In the genomic region with DNA sequence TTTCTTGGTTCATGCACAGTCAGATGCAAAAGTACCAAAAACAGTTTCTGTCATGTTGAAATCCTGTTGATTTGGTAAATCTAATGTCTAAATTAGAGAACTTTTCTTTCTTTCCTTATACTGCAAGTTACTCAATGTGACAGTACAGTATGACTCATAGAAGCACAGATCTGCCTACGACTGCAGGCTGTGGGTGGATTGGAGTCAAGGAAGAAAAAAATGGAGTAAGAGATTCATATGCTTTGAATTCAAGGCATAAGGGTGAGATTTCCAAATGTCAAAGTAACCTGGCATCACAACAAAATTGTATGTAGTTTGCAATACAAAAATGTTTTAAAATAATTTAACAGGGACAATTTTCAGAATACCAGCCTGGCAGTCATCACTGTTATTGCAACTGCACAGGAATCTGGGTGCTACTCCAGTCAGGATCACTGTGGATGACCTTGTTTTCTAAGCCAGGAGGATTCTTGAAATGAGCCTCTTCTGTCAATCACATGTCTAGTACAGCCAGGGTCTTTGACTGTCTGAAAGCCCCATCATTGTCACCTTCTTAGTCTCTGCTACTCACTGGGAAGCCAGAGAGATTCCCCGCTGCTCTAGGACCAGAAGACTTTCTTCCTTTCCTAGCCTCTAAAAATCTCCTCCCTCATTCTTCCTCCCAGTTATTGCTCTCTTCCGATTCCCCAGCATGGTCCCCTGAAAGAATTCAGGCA, we compare ENCODE assay signal across 9 cellular contexts.
DNase-seq lines count a peak whose midpoint lies in the region; ATAC-seq, FAIRE-seq and TF ChIP-seq lines count a peak whose summit lies in the region.
"Had no signal": no experiment of that assay in that cellular context is flagged by ENCODE, and none has a peak within 500 bp of the region (broad histone marks: within the 10 kb centered on the region; RNA-seq: fewer than 3 reads in every experiment).

No MANE protein-coding gene starts in this region.

- peak overlapping the region; percentile 21 for H3K9ac ChIP-seq in fibroblast of lung (ENCODE audit: insufficient read depth, low read length)

- no peaks in the 10 kb centered on the region for H3K9me3 ChIP-seq in fibroblast of lung (ENCODE audit: control insufficient read depth, insufficient read depth, low read depth, low read length)

- H3K4me3 ChIP-seq in fibroblast of lung (replicated peaks in 1 of 4; ENCODE audit: control extremely low read depth in 1 of 4, insufficient read depth in 1 of 4, low read depth in 3 of 4, low read length in 4 of 4) = peak overlapping the region in 1 of 4 experiments; percentile 7

- TF ChIP-seq CTCF in fibroblast of lung (conservative IDR thresholded peaks at IDR 0.05 in 1 of 2, IDR thresholded peaks at IDR 0.05 in 1 of 2; ENCODE audit: low read depth in 1 of 2, low read length in 2 of 2) = no peak
- no peak for TF ChIP-seq CTCF in osteocyte (IDR thresholded peaks at IDR 0.05)

- no peaks in the 10 kb centered on the region for H3K36me3 Mint-ChIP-seq in osteocyte (ENCODE audit: unreplicated experiment)

- peaks cover 53% of the 10 kb centered on the region for H3K4me1 Mint-ChIP-seq in osteocyte (ENCODE audit: unreplicated experiment)
- H3K4me1 Mint-ChIP-seq: central memory CD8-positive, alpha-beta T cell had no signal

- H4K20me1 ChIP-seq in fibroblast of lung (ENCODE audit: control insufficient read depth, extremely low read depth, insufficient read depth, low read length) = no peaks in the 10 kb centered on the region

- no peaks in the 10 kb centered on the region for H3K27me3 Mint-ChIP-seq in osteocyte (ENCODE audit: unreplicated experiment)
- H3K27me3 Mint-ChIP-seq: central memory CD8-positive, alpha-beta T cell had no signal

- H3K79me2 ChIP-seq in fibroblast of lung (ENCODE audit: control insufficient read depth, insufficient read depth, low read length) = no peaks in the 10 kb centered on the region

- H3K4me2 ChIP-seq in fibroblast of lung (ENCODE audit: extremely low read depth, insufficient read depth, low read length) = peak overlapping the region; percentile 46

- peak overlapping the region; percentile 94 for H3K27ac ChIP-seq in fibroblast of lung (ENCODE audit: insufficient read depth, low read length)

- ATAC-seq in HG03571 (IDR thresholded peaks at IDR 0.05; ENCODE audit: unreplicated experiment) = no peak
- no peak for ATAC-seq in GM21390 (IDR thresholded peaks at IDR 0.05; ENCODE audit: unreplicated experiment)

- peak; percentile 97 for FAIRE-seq in RCC 7860 (lab: Jason Lieb, UNC)

- peak; percentile 69 for DNase-seq in Daoy (ENCODE audit: low read depth)
- DNase-seq in RCC 7860 (ENCODE audit: low spot score) = peak; percentile 82
- DNase-seq in fibroblast of lung (ENCODE audit: low read depth in 2 of 2) = peak; percentile 92 to 93
- DNase-seq in osteocyte (ENCODE audit: extremely low spot score, unreplicated experiment) = no peak
- no peak for DNase-seq in ecto neural progenitor cell (ENCODE audit: low spot score)
- no peak for DNase-seq in stimulated activated CD4-positive, alpha-beta T cell treated with anti-CD3 and anti-CD28 coated beads, Interleukin-4, amount 100 ng/mL, for 24 hours

- peak overlapping the region; percentile 26 for H3K4me3 Mint-ChIP-seq in osteocyte (ENCODE audit: unreplicated experiment)
- H3K4me3 Mint-ChIP-seq: central memory CD8-positive, alpha-beta T cell had no signal

- no peaks in the 10 kb centered on the region for H3K9me3 Mint-ChIP-seq in osteocyte (ENCODE audit: unreplicated experiment)

- H3K27me3 ChIP-seq in fibroblast of lung (ENCODE audit: control insufficient read depth, insufficient read depth, low read length) = no peaks in the 10 kb centered on the region

- peak overlapping the region; percentile 91 for H3K27ac Mint-ChIP-seq in osteocyte (ENCODE audit: unreplicated experiment)

- peaks cover 35% of the 10 kb centered on the region for H3K4me1 ChIP-seq in fibroblast of lung (ENCODE audit: control insufficient read depth, extremely low read depth, insufficient read depth, low read length)

- no peak overlapping the region for H2AFZ ChIP-seq in fibroblast of lung (ENCODE audit: low read length)

- no peaks in the 10 kb centered on the region for H3K36me3 ChIP-seq in fibroblast of lung (ENCODE audit: control insufficient read depth, insufficient read depth, low read length)

Comparison
In these comparisons a context has a peak if more than half of its experiments do, and no peak if none do; other contexts are left out.
1. DNase-seq: peak in Daoy (single experiment), RCC 7860 (single experiment) and fibroblast of lung (2 of 2); none in osteocyte (single experiment), ecto neural progenitor cell (single experiment) and stimulated activated CD4-positive, alpha-beta T cell treated with anti-CD3 and anti-CD28 coated beads, Interleukin-4, amount 100 ng/mL, for 24 hours (single experiment).